8 cellular contexts compared by ENCODE assay signal in genomic region chr10:32980242-32980557, GRCh38. TPM values are rescaled to one million over a fixed set of nuclear protein-coding genes. Genes with fewer than 3 reads are reported as not detected.
DNase-seq lines count a peak whose midpoint lies in the region; ATAC-seq and TF ChIP-seq lines count a peak whose summit lies in the region.

No MANE protein-coding gene starts in this region.

- peaks cover 16 to 24% (median 21%) of the 10 kb centered on the region in 4 donors for H3K4me1 Mint-ChIP-seq in CD4-positive, CD25-positive, alpha-beta regulatory T cell
- peaks cover 32 to 39% of the 10 kb centered on the region in 2 donors for H3K4me1 Mint-ChIP-seq in effector memory CD8-positive, alpha-beta T cell (ENCODE audit: low read depth in 2 of 2)

- H3K9me2 ChIP-seq in MM.1S (replicated peaks; ENCODE audit: insufficient read depth, low read length) = no peaks in the 10 kb centered on the region

- no peak overlapping the region for H2BK12ac ChIP-seq in neuronal stem cell (ENCODE audit: low read length)

- H3F3A ChIP-seq in MM.1S (ENCODE audit: insufficient read depth, low read length) = peaks cover 25% of the 10 kb centered on the region; the same call in 1 of the 2 replicates

- no peak overlapping the region for H2AK5ac ChIP-seq in neuronal stem cell (ENCODE audit: low read depth, low read length)

- H3K27me3 Mint-ChIP-seq in CD4-positive, CD25-positive, alpha-beta regulatory T cell = peaks cover 5% of the 10 kb centered on the region
- H3K27me3 Mint-ChIP-seq in effector memory CD8-positive, alpha-beta T cell = no peaks in the 10 kb centered on the region

- no peaks in the 10 kb centered on the region for H3K27me3 ChIP-seq in CD4-positive, CD25-positive, alpha-beta regulatory T cell (ENCODE audit: control insufficient read depth, insufficient read depth, low read length)
- H3K27me3 ChIP-seq in MM.1S (replicated peaks; ENCODE audit: insufficient read depth, low read length) = no peaks in the 10 kb centered on the region
- no peaks in the 10 kb centered on the region for H3K27me3 ChIP-seq in neuronal stem cell (ENCODE audit: control insufficient read depth in 3 of 3, insufficient read depth in 3 of 3, low read depth in 1 of 3, low read length in 3 of 3)

- H3K4ac ChIP-seq in neuronal stem cell (ENCODE audit: low read length) = no peak overlapping the region

- peak overlapping the region; percentile 98 for H3K4me2 ChIP-seq in MM.1S (ENCODE audit: low read depth, low read length)
- H3K4me2 ChIP-seq in neuronal stem cell (ENCODE audit: insufficient read depth, low read length, poor library complexity, severe bottlenecking) = peak overlapping the region; percentile 76

- H2AFZ ChIP-seq in MM.1S (ENCODE audit: low read length) (peak overlapping the region; percentile 95), neuronal stem cell (ENCODE audit: low read length) (peak overlapping the region; percentile 89)

- H3K23ac ChIP-seq in neuronal stem cell (ENCODE audit: low read depth, low read length, poor library complexity) = peak overlapping the region; percentile 4

- ATAC-seq in CD4-positive, CD25-positive, alpha-beta regulatory T cell (ENCODE audit: low read depth in 2 of 2) = no peak
- ATAC-seq in effector memory CD8-positive, alpha-beta T cell (replicated peaks) = no peak
- ATAC-seq in HG03159 (IDR thresholded peaks at IDR 0.05; ENCODE audit: unreplicated experiment) (no peak), GM19455 (IDR thresholded peaks at IDR 0.05; ENCODE audit: unreplicated experiment) (no peak), GM21360 (IDR thresholded peaks at IDR 0.05; ENCODE audit: unreplicated experiment) (no peak), HG03460 (IDR thresholded peaks at IDR 0.05; ENCODE audit: unreplicated experiment) (no peak)

- H3K36me3 Mint-ChIP-seq in CD4-positive, CD25-positive, alpha-beta regulatory T cell = peaks cover 3% of the 10 kb centered on the region
- peaks cover 14% of the 10 kb centered on the region for H3K36me3 Mint-ChIP-seq in effector memory CD8-positive, alpha-beta T cell (ENCODE audit: insufficient read depth)

- no peak overlapping the region for H4K8ac ChIP-seq in neuronal stem cell (ENCODE audit: low read depth, low read length)

- H3K4me3 ChIP-seq in CD4-positive, CD25-positive, alpha-beta regulatory T cell (ENCODE audit: low read depth, low read length) = peak overlapping the region; percentile 92
- H3K4me3 ChIP-seq in MM.1S (ENCODE audit: low read length) = peak overlapping the region; percentile 72
- peak overlapping the region; percentile 46 to 77 for H3K4me3 ChIP-seq in neuronal stem cell (ENCODE audit: low read length in 2 of 2)

- H4K91ac ChIP-seq in neuronal stem cell (ENCODE audit: low read depth, low read length, poor library complexity) = no peak overlapping the region

- H3K9ac ChIP-seq in MM.1S (ENCODE audit: low read length) = peak overlapping the region; percentile 70
- peak overlapping the region; percentile 83 for H3K9ac ChIP-seq in neuronal stem cell (ENCODE audit: low read depth, low read length, poor library complexity)

- no peak for TF ChIP-seq CTCF in MM.1S (IDR thresholded peaks at IDR 0.05; ENCODE audit: low read length)

- H3K9me3 Mint-ChIP-seq in CD4-positive, CD25-positive, alpha-beta regulatory T cell = no peaks in the 10 kb centered on the region
- H3K9me3 Mint-ChIP-seq in effector memory CD8-positive, alpha-beta T cell = no peaks in the 10 kb centered on the region

- H3K18ac ChIP-seq in neuronal stem cell (ENCODE audit: low read length) = peak overlapping the region; percentile 90

- peak overlapping the region; percentile 87 to 98 (median 96) for H3K4me3 Mint-ChIP-seq in CD4-positive, CD25-positive, alpha-beta regulatory T cell
- peak overlapping the region; percentile 95 for H3K4me3 Mint-ChIP-seq in effector memory CD8-positive, alpha-beta T cell

- DNase-seq in CD4-positive, CD25-positive, alpha-beta regulatory T cell = no peak
- DNase-seq in MM.1S (no peak), neuronal stem cell (ENCODE audit: low spot score) (no peak)
- DNase-seq in effector memory CD8-positive, alpha-beta T cell = no peak

- no peaks in the 10 kb centered on the region for H3K9me3 ChIP-seq in CD4-positive, CD25-positive, alpha-beta regulatory T cell (ENCODE audit: control insufficient read depth in 2 of 2, low read length in 2 of 2)
- H3K9me3 ChIP-seq in MM.1S (replicated peaks; ENCODE audit: insufficient read depth, low read length) (no peaks in the 10 kb centered on the region), neuronal stem cell (replicated peaks in 1 of 2; ENCODE audit: control insufficient read depth in 2 of 2, insufficient read depth in 1 of 2, low read depth in 1 of 2, low read length in 2 of 2) (peaks cover 0 to 2% of the 10 kb centered on the region in 2 donors)

- peaks cover 21% of the 10 kb centered on the region for H3K4me1 ChIP-seq in CD4-positive, CD25-positive, alpha-beta regulatory T cell (ENCODE audit: control insufficient read depth, insufficient read depth, low read length, poor library complexity, severe bottlenecking)
- H3K4me1 ChIP-seq in MM.1S (ENCODE audit: low read length) = 0 out of 2 replicates have a peak, but pooled peaks cover 4% of the 10 kb centered on the region
- H3K4me1 ChIP-seq in neuronal stem cell (ENCODE audit: control insufficient read depth in 2 of 2, insufficient read depth in 1 of 2, low read depth in 1 of 2, low read length in 2 of 2) = peaks cover 2 to 24% of the 10 kb centered on the region in 2 donors

- peak overlapping the region; percentile 95 to 99 (median 97) for H3K27ac Mint-ChIP-seq in CD4-positive, CD25-positive, alpha-beta regulatory T cell
- peak overlapping the region; percentile 98 to 99 for H3K27ac Mint-ChIP-seq in effector memory CD8-positive, alpha-beta T cell

- H3K27ac ChIP-seq in CD4-positive, CD25-positive, alpha-beta regulatory T cell (ENCODE audit: insufficient read depth, low read length, poor library complexity, severe bottlenecking) = peak overlapping the region; percentile 69
- peak overlapping the region; percentile 79 for H3K27ac ChIP-seq in MM.1S (ENCODE audit: low read length)
- H3K27ac ChIP-seq in neuronal stem cell (replicated peaks; ENCODE audit: low read length) = peak overlapping the region; percentile 18

- no peak overlapping the region for H2BK5ac ChIP-seq in neuronal stem cell (ENCODE audit: low read length)

- H2BK120ac ChIP-seq in neuronal stem cell (ENCODE audit: low read depth, low read length) = no peak overlapping the region

- no CpG with 5 or more reads among the region's 6 CpGs for WGBS in neuronal stem cell (ENCODE audit: extremely low coverage in 2 of 2, insufficient read length in 2 of 2, insufficient replicate concordance in 1 of 2), 2 donors

- H3K79me2 ChIP-seq in MM.1S (ENCODE audit: low read length) = no peaks in the 10 kb centered on the region

- H3K36me3 ChIP-seq in CD4-positive, CD25-positive, alpha-beta regulatory T cell (ENCODE audit: control insufficient read depth, insufficient read depth, low read length) = no peaks in the 10 kb centered on the region
- H3K36me3 ChIP-seq in MM.1S (replicated peaks; ENCODE audit: insufficient read depth, low read length) = no peaks in the 10 kb centered on the region
- H3K36me3 ChIP-seq in neuronal stem cell (replicated peaks in 1 of 2; ENCODE audit: control insufficient read depth in 2 of 2, insufficient read depth in 2 of 2, low read length in 2 of 2) = no peaks in the 10 kb centered on the region

- H4K20me1 ChIP-seq in MM.1S (ENCODE audit: insufficient read depth, low read length) = no peaks in the 10 kb centered on the region

- no peak overlapping the region for H2BK15ac ChIP-seq in neuronal stem cell (ENCODE audit: low read length)

- H3K14ac ChIP-seq in neuronal stem cell (ENCODE audit: low read length) = no peak overlapping the region

- H3K79me1 ChIP-seq in neuronal stem cell (ENCODE audit: low read depth, low read length) = no peaks in the 10 kb centered on the region

RNA-seq across cellular contexts. Expression of gene ITGB1, which starts 22.2 kb away (rescaled TPM):
- 524 TPM for total RNA-seq in CD4-positive, CD25-positive, alpha-beta regulatory T cell
- polyA plus RNA-seq in CD4-positive, CD25-positive, alpha-beta regulatory T cell = 100 to 1,000 TPM; 360 to 577 (median 469) TPM
- 178 TPM for polyA plus RNA-seq in neuronal stem cell (2013, experiment 1 of 2)
- polyA plus RNA-seq in neuronal stem cell (2013, experiment 2 of 2) = 189 TPM

Comparison
In these comparisons a context has a peak if more than half of its experiments do, and no peak if none do; other contexts are left out.
1. H3K27ac ChIP-seq: peak in every context shown above with its lines; median percentile 79 in MM.1S; 69 in CD4-positive, CD25-positive, alpha-beta regulatory T cell; 18 in neuronal stem cell.